1 cellular context compared by ENCODE assay signal in genomic region chr6:147067184-147067583, GRCh38.
TF ChIP-seq lines count a peak whose summit lies in the region.

No MANE protein-coding gene starts in this region.

TF ChIP-seq in HepG2, 621 proteins besides CTCF, POLR2A, EP300 and RAD21 (continued from another document):
- no peak for TF ChIP-seq PRDM10 (CRISPR knock-in tag; IDR thresholded peaks at IDR 0.05; ENCODE audit: low read depth)
- TF ChIP-seq NCOA2 (CRISPR knock-in tag; IDR thresholded peaks at IDR 0.05): 0 out of 2 replicates have a peak, but pooled peaks have one; percentile 20
- no peak for TF ChIP-seq POLR2AphosphoS5 (IDR thresholded peaks at IDR 0.05; ENCODE audit: low read depth, low read length)
- TF ChIP-seq ZNF597 (CRISPR knock-in tag; IDR thresholded peaks at IDR 0.05): no peak
- TF ChIP-seq ARNT (IDR thresholded peaks at IDR 0.05): no peak
- 0 out of 2 replicates have a peak, but pooled peaks have one; percentile 9 for TF ChIP-seq KDM1A (CRISPR knock-in tag; IDR thresholded peaks at IDR 0.05)
- peak in 1 of 2 experiments; percentile 27; a peak in 1 of 4 replicates for TF ChIP-seq KLF16 (CRISPR knock-in tag; IDR thresholded peaks at IDR 0.05)
- no peak for TF ChIP-seq TAF15 (IDR thresholded peaks at IDR 0.05; ENCODE audit: low read depth, low read length, poor library complexity, severe bottlenecking)
- no peak for TF ChIP-seq ZNF18 (CRISPR knock-in tag; IDR thresholded peaks at IDR 0.05; ENCODE audit: insufficient replicate concordance)
